Comparison of ENCODE assay signal across 8 cellular contexts in genomic region chr17:63445571-63446217, GRCh38. TPM values are rescaled to one million over a fixed set of nuclear protein-coding genes. Genes with fewer than 3 reads are reported as not detected.
DNase-seq lines count a peak whose midpoint lies in the region; ATAC-seq, FAIRE-seq and TF ChIP-seq lines count a peak whose summit lies in the region.

No MANE protein-coding gene starts in this region.

- peak overlapping the region; percentile 73 for H3K4me3 ChIP-seq in HUES48 (ENCODE audit: low read depth, low read length)
- peak overlapping the region; percentile 42 to 49 for H3K4me3 ChIP-seq in body of pancreas
- H3K4me3 ChIP-seq in keratinocyte (ENCODE audit: control insufficient read depth in 2 of 3, extremely low read depth in 1 of 3, insufficient read depth in 2 of 3, low read depth in 1 of 3, low read length in 3 of 3): peak overlapping the region; percentile 57 to 75 (median 69)

- peak overlapping the region; percentile 35 for H3K27ac ChIP-seq in HUES48 (ENCODE audit: low read depth, low read length)
- H3K27ac ChIP-seq in body of pancreas: peak overlapping the region; percentile 89 to 98 (median 93)
- peak overlapping the region; percentile 47 for H3K27ac ChIP-seq in keratinocyte (ENCODE audit: control insufficient read depth, insufficient read depth, low read length)

- peak; percentile 33 to 76 (median 63) for TF ChIP-seq POLR2A in body of pancreas (IDR thresholded peaks at IDR 0.05)

- FAIRE-seq in keratinocyte (lab: Jason Lieb, UNC): no peak

- H3K36me3 ChIP-seq in HUES48 (ENCODE audit: control insufficient read depth, insufficient read depth, low read length) (no peaks in the 10 kb centered on the region), body of pancreas (replicated peaks in 1 of 2; ENCODE audit: insufficient read depth in 1 of 2, low read depth in 2 of 2) (no peaks in the 10 kb centered on the region), keratinocyte (ENCODE audit: control insufficient read depth in 2 of 2, extremely low read depth in 1 of 2, insufficient read depth in 2 of 2, low read length in 2 of 2) (peaks cover 0 to 3% of the 10 kb centered on the region in 2 experiments)

- H3K79me2 ChIP-seq in keratinocyte (ENCODE audit: control insufficient read depth, insufficient read depth, low read length): no peaks in the 10 kb centered on the region

- dilution Hi-C loops in keratinocyte (cut with MboI; ENCODE audit: extremely low pct_ligation_motif_present, low sequenced_read_pairs): no loop called here

- H4K20me1 ChIP-seq in keratinocyte (ENCODE audit: control insufficient read depth, extremely low read depth, insufficient read depth, low read length): no peaks in the 10 kb centered on the region

- H3K9me3 ChIP-seq in HUES48 (ENCODE audit: control insufficient read depth, insufficient read depth, low read length): no peaks in the 10 kb centered on the region
- no peaks in the 10 kb centered on the region for H3K9me3 ChIP-seq in body of pancreas
- no peaks in the 10 kb centered on the region for H3K9me3 ChIP-seq in keratinocyte (ENCODE audit: control insufficient read depth, low read depth, low read length)

- H2AFZ ChIP-seq in keratinocyte (ENCODE audit: control insufficient read depth, low read length): peak overlapping the region; percentile 85

- H3K9me1 ChIP-seq in keratinocyte (ENCODE audit: control insufficient read depth, extremely low read depth, insufficient read depth, low read length): no peaks in the 10 kb centered on the region

- H3K9ac ChIP-seq in HUES48 (ENCODE audit: low read depth, low read length): peak overlapping the region; percentile 71; the same call in 1 of the 2 replicates
- peak overlapping the region; percentile 82 for H3K9ac ChIP-seq in keratinocyte (ENCODE audit: control insufficient read depth, extremely low read depth, insufficient read depth, low read length)

- ATAC-seq in GM21423 (IDR thresholded peaks at IDR 0.05; ENCODE audit: unreplicated experiment) (peak; percentile 55), body of pancreas (peak; percentile 83)

- DNase-seq in DMS153 treated with DMSO at 0.1 percent for 48 hours (lab: John Stamatoyannopoulos, UW; ENCODE audit: unreplicated experiment): peak; percentile 84
- DNase-seq in T-helper 1 cell: peak; percentile 45 to 76 (median 60)
- DNase-seq in body of pancreas: peak; percentile 74 to 83 (median 76)
- DNase-seq in keratinocyte (ENCODE audit: low read depth, low spot score): no peak
- peak; percentile 50 to 71 for DNase-seq in stimulated activated CD4-positive, alpha-beta T cell treated with anti-CD3 and anti-CD28 coated beads, Interleukin-4, amount 100 ng/mL, for 4 hours
- no peak for DNase-seq in mucosa of gallbladder (ENCODE audit: low spot score)

- intact Hi-C loops in body of pancreas (cut with DNase I): loop anchor here (10.0 kb wide), 1 partner anchor 99 kb away; no protein-coding TSS in a partner anchor

- peak overlapping the region; percentile 74 for H3K4me2 ChIP-seq in keratinocyte (ENCODE audit: control insufficient read depth, extremely low read depth, insufficient read depth, low read depth, low read length)

- H3K27me3 ChIP-seq in HUES48 (ENCODE audit: control insufficient read depth, insufficient read depth, low read length) (peaks cover 8% of the 10 kb centered on the region), body of pancreas (no peaks in the 10 kb centered on the region), keratinocyte (ENCODE audit: control insufficient read depth, extremely low read depth, insufficient read depth, low read length) (no peaks in the 10 kb centered on the region)

- H3K4me1 ChIP-seq in HUES48 (ENCODE audit: control insufficient read depth, insufficient read depth, low read length): peaks cover 18% of the 10 kb centered on the region
- peaks cover 56% of the 10 kb centered on the region for H3K4me1 ChIP-seq in body of pancreas
- peaks cover 11% of the 10 kb centered on the region for H3K4me1 ChIP-seq in keratinocyte (ENCODE audit: control insufficient read depth, extremely low read depth, insufficient read depth, low read length)

- TF ChIP-seq CTCF in body of pancreas (IDR thresholded peaks at IDR 0.05) (peak; percentile 45 to 71 (median 69)), keratinocyte (optimal IDR thresholded peaks at IDR 0.05 in 1 of 3, IDR thresholded peaks at IDR 0.05 in 1 of 3, conservative IDR thresholded peaks at IDR 0.05 in 1 of 3; ENCODE audit: extremely low read depth in 1 of 3, insufficient read depth in 2 of 3, low read length in 3 of 3) (peak in 2 of 3 experiments; percentile 51 to 60)

- 1 to 17% methylated on average over 2 to 47 of the region's 53 CpGs for WGBS in body of pancreas, 2 donors

RNA-seq across cellular contexts. Expression of gene CYB561, which starts 0.4 kb away (rescaled TPM):
- total RNA-seq in body of pancreas: 100 to 1,000 TPM in 1 of 2 donors, 10 to 100 TPM in 1; 61.5 to 137 TPM
- polyA plus RNA-seq in keratinocyte: 14.4 to 21.8 TPM (median 19.4 TPM) in 3 replicates
- 7.0 TPM for polyA plus RNA-seq in keratinocyte (2011; ENCODE audit: low read depth)
- 13.6 and 18.2 TPM in 2 replicates for polyA plus RNA-seq in keratinocyte (2011; cell fraction: cytosol; rRNA removed)
- polyA plus RNA-seq in keratinocyte (2011; cell fraction: nucleus; rRNA removed): 28.7 and 32.5 TPM in 2 replicates
- polyA plus RNA-seq in keratinocyte (2012; ENCODE audit: low replicate concordance): 11.0 and 22.3 TPM in 2 replicates
- polyA minus RNA-seq in keratinocyte: 20.9 to 62.2 TPM (median 35.4 TPM) in 3 replicates
- 24.7 TPM for polyA minus RNA-seq in keratinocyte (2011; cell fraction: cytosol; rRNA and poly(A)+ RNA removed)
- 23.8 and 27.4 TPM in 2 replicates for polyA minus RNA-seq in keratinocyte (2011; cell fraction: nucleus; rRNA and poly(A)+ RNA removed)
- total RNA-seq in mucosa of gallbladder: 74.3 TPM

RNA-seq across cellular contexts. Expression of gene ACE, which starts 31.2 kb away (rescaled TPM):
- total RNA-seq in body of pancreas (1 to 10 TPM; 5.3 to 6.2 TPM), mucosa of gallbladder (22.8 TPM)
- polyA plus RNA-seq in keratinocyte: 0.05 to 0.07 TPM in 2 of 3 replicates, not detected in the other
- not detected for polyA plus RNA-seq in keratinocyte (2011; ENCODE audit: low read depth)
- polyA plus RNA-seq in keratinocyte (2011; cell fraction: cytosol; rRNA removed): not detected in 2 replicates
- polyA plus RNA-seq in keratinocyte (2011; cell fraction: nucleus; rRNA removed): 0.20 TPM in 1 of 2 replicates, not detected in the other
- 0.03 TPM in 1 of 2 replicates, not detected in the other for polyA plus RNA-seq in keratinocyte (2012; ENCODE audit: low replicate concordance)
- not detected in 3 replicates for polyA minus RNA-seq in keratinocyte
- not detected for polyA minus RNA-seq in keratinocyte (2011; cell fraction: cytosol; rRNA and poly(A)+ RNA removed)
- 0.95 TPM in 1 of 2 replicates, not detected in the other for polyA minus RNA-seq in keratinocyte (2011; cell fraction: nucleus; rRNA and poly(A)+ RNA removed)

Comparison
In these comparisons a context has a peak if more than half of its experiments do, and no peak if none do; other contexts are left out.
1. DNase-seq: peak in DMS153 treated with DMSO at 0.1 percent for 48 hours (single experiment), T-helper 1 cell (5 of 5), body of pancreas (4 of 4) and stimulated activated CD4-positive, alpha-beta T cell treated with anti-CD3 and anti-CD28 coated beads, Interleukin-4, amount 100 ng/mL, for 4 hours (2 of 2); none in keratinocyte (single experiment) and mucosa of gallbladder (single experiment).
2. H3K27ac ChIP-seq: peak in every context shown above with its lines; median percentile 93 in body of pancreas; 47 in keratinocyte; 35 in HUES48.
3. Peak in every context shown above with its lines, with median percentiles within 50 percentile points of each other: H3K4me3 ChIP-seq.